14 cellular contexts compared by ENCODE assay signal in genomic region chr17:80731255-80731840, GRCh38.
A peak's percentile ranks its signal among the peaks of the same experiment; 100 is the strongest.
DNase-seq lines count a peak whose midpoint lies in the region; ATAC-seq and TF ChIP-seq lines count a peak whose summit lies in the region.
"Had no signal": no experiment of that assay in that cellular context is flagged by ENCODE, and none has a peak within 500 bp of the region (broad histone marks: within the 10 kb centered on the region; RNA-seq: fewer than 3 reads in every experiment).

No MANE protein-coding gene starts in this region.

- BruUV-seq in Calu3 (replicated peaks; lab: Mats Ljungman, UMichigan) = TSS peak; percentile 21

- H3K27ac ChIP-seq in CD4-positive, alpha-beta T cell (ENCODE audit: low read depth, low read length) = peak overlapping the region; percentile 38
- H3K27ac ChIP-seq in effector memory CD4-positive, alpha-beta T cell (ENCODE audit: insufficient read depth, low read length, poor library complexity, severe bottlenecking) = peak overlapping the region; percentile 57
- H3K27ac ChIP-seq: right atrium auricular region, tibial artery had no signal

- H3K9me3 ChIP-seq in CD4-positive, alpha-beta T cell (ENCODE audit: control insufficient read depth, low read length) = no peaks in the 10 kb centered on the region
- no peaks in the 10 kb centered on the region for H3K9me3 ChIP-seq in effector memory CD4-positive, alpha-beta T cell (ENCODE audit: control insufficient read depth, low read length)
- H3K9me3 ChIP-seq: right atrium auricular region, tibial artery had no signal

- peaks cover 28% of the 10 kb centered on the region for H3K36me3 Mint-ChIP-seq in CD4-positive, alpha-beta T cell (ENCODE audit: low read depth)
- peaks cover 9% of the 10 kb centered on the region for H3K36me3 Mint-ChIP-seq in Calu3 (ENCODE audit: insufficient read depth, unreplicated experiment)
- peaks cover 47% of the 10 kb centered on the region for H3K36me3 Mint-ChIP-seq in T-helper 2 cell treated with Interferon-gamma antibody and Interleukin-4, amounts not matched to agents 5 μg/mL and 100 μg/mL, for 36 hours (ENCODE audit: low read depth)

- H3K9me3 Mint-ChIP-seq in CD4-positive, alpha-beta T cell = no peaks in the 10 kb centered on the region
- H3K9me3 Mint-ChIP-seq in Calu3 (ENCODE audit: low read depth, unreplicated experiment) = no peaks in the 10 kb centered on the region
- H3K9me3 Mint-ChIP-seq in T-helper 2 cell treated with Interferon-gamma antibody and Interleukin-4, amounts not matched to agents 5 μg/mL and 100 μg/mL, for 36 hours = no peaks in the 10 kb centered on the region
- H3K9me3 Mint-ChIP-seq: endodermal cell had no signal

- no peak for TF ChIP-seq CTCF in CD4-positive, alpha-beta T cell (IDR thresholded peaks at IDR 0.05)
- TF ChIP-seq CTCF in Calu3 (IDR thresholded peaks at IDR 0.05; ENCODE audit: unreplicated experiment) = no peak

- H3K27ac Mint-ChIP-seq in CD4-positive, alpha-beta T cell = peak overlapping the region; percentile 88
- H3K27ac Mint-ChIP-seq in Calu3 (ENCODE audit: unreplicated experiment) = no peak overlapping the region
- peak overlapping the region; percentile 87 for H3K27ac Mint-ChIP-seq in T-helper 2 cell treated with Interferon-gamma antibody and Interleukin-4, amounts not matched to agents 5 μg/mL and 100 μg/mL, for 36 hours

- no peaks in the 10 kb centered on the region for H3K27me3 ChIP-seq in CD4-positive, alpha-beta T cell (ENCODE audit: control insufficient read depth, insufficient read depth, low read length)
- no peaks in the 10 kb centered on the region for H3K27me3 ChIP-seq in effector memory CD4-positive, alpha-beta T cell (replicated peaks; ENCODE audit: control insufficient read depth, insufficient read depth, low read length, poor library complexity, severe bottlenecking)
- H3K27me3 ChIP-seq: right atrium auricular region, tibial artery had no signal

- CTCF ChIA-PET in CD4-positive, alpha-beta T cell (lab: Charles Lee) = interaction anchor here (0.8 to 2.0 kb wide), 3 partner anchors 8 to 102 kb away, joined by 3 to 5 read pairs (median 3); no protein-coding TSS in a partner anchor
- CTCF ChIA-PET in Calu3 (lab: Charles Lee) = no interaction called here

- no peak for DNase-seq in CD4-positive, alpha-beta T cell
- no peak for DNase-seq in Calu3
- DNase-seq in T-helper 2 cell treated with Interferon-gamma antibody and Interleukin-4, amounts not matched to agents 5 μg/mL and 100 μg/mL, for 36 hours (ENCODE audit: low spot score) = no peak
- no peak for DNase-seq in effector memory CD4-positive, alpha-beta T cell
- DNase-seq: activated CD4-positive, alpha-beta T cell treated with anti-CD3 and anti-CD28 coated beads, Interleukin-2, amount 50 U/mL, for 1 hour; activated effector memory CD4-positive, alpha-beta T cell treated with anti-CD3 and anti-CD28 coated beads, Interleukin-2, amount 50 U/mL, for 16 hours; endodermal cell; GOT3; NCI-H1105; tibial artery had no signal

- peak overlapping the region; percentile 67 for H3K4me3 Mint-ChIP-seq in CD4-positive, alpha-beta T cell
- no peak overlapping the region for H3K4me3 Mint-ChIP-seq in Calu3 (ENCODE audit: low read depth, unreplicated experiment)
- H3K4me3 Mint-ChIP-seq in T-helper 2 cell treated with Interferon-gamma antibody and Interleukin-4, amounts not matched to agents 5 μg/mL and 100 μg/mL, for 36 hours = peak overlapping the region; percentile 69
- H3K4me3 Mint-ChIP-seq: endodermal cell had no signal

- no peaks in the 10 kb centered on the region for H3K27me3 Mint-ChIP-seq in CD4-positive, alpha-beta T cell
- H3K27me3 Mint-ChIP-seq in Calu3 (ENCODE audit: unreplicated experiment) = no peaks in the 10 kb centered on the region
- H3K27me3 Mint-ChIP-seq in T-helper 2 cell treated with Interferon-gamma antibody and Interleukin-4, amounts not matched to agents 5 μg/mL and 100 μg/mL, for 36 hours (ENCODE audit: low read depth) = no peaks in the 10 kb centered on the region

- peak overlapping the region; percentile 22 for H3K4me3 ChIP-seq in effector memory CD4-positive, alpha-beta T cell (ENCODE audit: insufficient read depth, low read depth, low read length, poor library complexity, severe bottlenecking)
- H3K4me3 ChIP-seq: right atrium auricular region, tibial artery had no signal

- H3K36me3 ChIP-seq in effector memory CD4-positive, alpha-beta T cell (ENCODE audit: control insufficient read depth, insufficient read depth, low read length) = no peaks in the 10 kb centered on the region

- H3K4me1 ChIP-seq in effector memory CD4-positive, alpha-beta T cell (ENCODE audit: control insufficient read depth, insufficient read depth, low read length, poor library complexity, severe bottlenecking) = peaks cover 10% of the 10 kb centered on the region
- H3K4me1 ChIP-seq: tibial artery had no signal

- H3K4me1 Mint-ChIP-seq in CD4-positive, alpha-beta T cell (ENCODE audit: low read depth) = peaks cover 57% of the 10 kb centered on the region
- H3K4me1 Mint-ChIP-seq in Calu3 (ENCODE audit: low read depth, unreplicated experiment) = no peaks in the 10 kb centered on the region
- peaks cover 42% of the 10 kb centered on the region for H3K4me1 Mint-ChIP-seq in T-helper 2 cell treated with Interferon-gamma antibody and Interleukin-4, amounts not matched to agents 5 μg/mL and 100 μg/mL, for 36 hours (ENCODE audit: low read depth)

- intact Hi-C loops in CD4-positive, alpha-beta T cell (cut with DNase I, micrococcal nuclease) = loop anchor here in 1 of 2 experiments (10.0 kb wide), 1 partner anchor 53 kb away; no protein-coding TSS in a partner anchor
- intact Hi-C loops in Calu3 (cut with micrococcal nuclease; ENCODE audit: unreplicated experiment) = no loop called here

- peak; percentile 81 for ATAC-seq in CD4-positive, alpha-beta T cell (ENCODE audit: poor library complexity)
- ATAC-seq in GM21529 (IDR thresholded peaks at IDR 0.05; ENCODE audit: unreplicated experiment) (no peak), HG03135 (IDR thresholded peaks at IDR 0.05; ENCODE audit: unreplicated experiment) (no peak), HG02623 (IDR thresholded peaks at IDR 0.05; ENCODE audit: unreplicated experiment) (no peak)

- POLR2A ChIA-PET in CD4-positive, alpha-beta T cell (lab: Charles Lee) = interaction anchor here (0.6 to 1.1 kb wide), 7 partner anchors 8 to 277 kb away, joined by 3 to 5 read pairs (median 4); no protein-coding TSS in a partner anchor
